Comparison of ENCODE assay signal across 19 cellular contexts in the genomic region with DNA sequence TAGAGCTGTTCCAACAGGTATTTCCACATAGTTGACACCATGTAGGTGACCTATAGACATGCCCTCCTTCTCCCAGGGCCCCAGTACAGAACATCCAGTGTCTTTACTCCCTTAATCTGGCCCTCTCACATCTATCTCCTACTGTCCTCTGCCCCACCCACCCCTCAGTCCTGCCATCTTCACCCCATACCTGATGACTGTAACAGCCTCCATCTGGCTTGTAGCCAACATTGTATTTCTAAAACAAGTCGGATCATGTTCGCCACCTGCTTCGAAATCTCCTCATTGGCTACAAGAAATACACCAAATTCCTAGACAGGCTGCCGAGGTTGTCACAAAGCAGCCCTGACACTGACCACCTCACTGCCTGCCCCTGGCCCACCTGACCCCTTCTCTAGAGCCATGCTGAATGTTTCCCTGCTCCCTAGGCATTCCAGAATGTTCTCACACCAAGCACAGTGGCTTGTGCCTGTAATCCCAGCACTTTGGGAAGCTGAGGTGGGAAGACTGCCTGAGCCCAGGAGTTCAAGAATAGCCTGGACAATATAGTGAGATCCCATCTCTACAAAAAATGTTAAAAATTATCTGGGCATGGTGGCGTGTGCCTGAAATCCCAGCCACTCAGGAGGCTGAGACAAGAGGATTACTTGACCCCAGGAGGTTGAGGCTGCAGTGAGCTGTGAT.
DNase-seq lines count a peak whose midpoint lies in the region; ATAC-seq and TF ChIP-seq lines count a peak whose summit lies in the region.
"Had no signal": no experiment of that assay in that cellular context is flagged by ENCODE, and none has a peak within 500 bp of the region (broad histone marks: within the 10 kb centered on the region; RNA-seq: fewer than 3 reads in every experiment).

No MANE protein-coding gene starts in this region.

- no peaks in the 10 kb centered on the region for H3K9me3 Mint-ChIP-seq in effector memory CD8-positive, alpha-beta T cell
- H3K9me3 Mint-ChIP-seq: activated naive CD8-positive, alpha-beta T cell treated with anti-CD3 and anti-CD28 coated beads, Interleukin-2, amount 10 ng/mL, durations not matched to agents 7 days and 5 days; HFFc6 had no signal

- peak overlapping the region in 3 of 11 experiments; percentile 10 to 99 (median 90); a peak in 6 of 22 replicates for H3K27ac ChIP-seq in BLaER1 treated with 17β-estradiol and CSF1 and Interleukin-3, amounts not matched to agents 10 nM and 100 nM
- H3K27ac ChIP-seq in RWPE1: no peak overlapping the region
- H3K27ac ChIP-seq: 22Rv1, sigmoid colon, thyroid gland had no signal

- no peak for ATAC-seq in effector memory CD8-positive, alpha-beta T cell (replicated peaks)

- H3K4me1 Mint-ChIP-seq in effector memory CD8-positive, alpha-beta T cell (ENCODE audit: low read depth in 2 of 2): peaks cover 42 to 55% of the 10 kb centered on the region in 2 donors

- peaks cover 33% of the 10 kb centered on the region for H3K36me3 Mint-ChIP-seq in effector memory CD8-positive, alpha-beta T cell (ENCODE audit: insufficient read depth)

- peak; percentile 19 for DNase-seq in DMS 273 (lab: John Stamatoyannopoulos, UW; ENCODE audit: unreplicated experiment)
- no peak for DNase-seq in DMS 273 treated with DMSO at 0.1 percent for 48 hours (lab: John Stamatoyannopoulos, UW)
- peak; percentile 39 for DNase-seq in RWPE1 (ENCODE audit: low spot score)
- no peak for DNase-seq in effector memory CD8-positive, alpha-beta T cell
- no peak for DNase-seq in NCI-H187 (lab: John Stamatoyannopoulos, UW)
- no peak for DNase-seq in NCI-H2107 treated with DMSO at 0.1 percent for 48 hours (lab: John Stamatoyannopoulos, UW; ENCODE audit: unreplicated experiment)
- no peak for DNase-seq in hepatic stellate cell (ENCODE audit: low spot score)
- DNase-seq: activated naive CD8-positive, alpha-beta T cell treated with anti-CD3 and anti-CD28 coated beads, Interleukin-2, amount 10 ng/mL, durations not matched to agents 7 days and 5 days; effector CD8-positive, alpha-beta T cell; HFFc6; KBM-7; NCI-H1092; NCI-H2227 treated with DMSO at 0.1 percent for 48 hours; OCI-M1; thyroid gland had no signal

- peaks cover 0 to 43% (median 6%) of the 10 kb centered on the region in 11 experiments; a peak in 9 of 22 replicates for H4K20me1 ChIP-seq in BLaER1 treated with 17β-estradiol and CSF1 and Interleukin-3, amounts not matched to agents 10 nM and 100 nM

- POLR2A ChIA-PET in RWPE1 (lab: Yijun Ruan, JAX; ENCODE audit: low non-redundant PET): no interaction called here

- H3K27me3 Mint-ChIP-seq in effector memory CD8-positive, alpha-beta T cell: no peaks in the 10 kb centered on the region
- H3K27me3 Mint-ChIP-seq: activated naive CD8-positive, alpha-beta T cell treated with anti-CD3 and anti-CD28 coated beads, Interleukin-2, amount 10 ng/mL, durations not matched to agents 7 days and 5 days had no signal

- H3K4me3 Mint-ChIP-seq in effector memory CD8-positive, alpha-beta T cell: peak overlapping the region in 1 of 2 donors; percentile 6
- H3K4me3 Mint-ChIP-seq: activated naive CD8-positive, alpha-beta T cell treated with anti-CD3 and anti-CD28 coated beads, Interleukin-2, amount 10 ng/mL, durations not matched to agents 7 days and 5 days; CD14-positive monocyte; HFFc6 had no signal

- TF ChIP-seq CTCF in RWPE1 (conservative IDR thresholded peaks at IDR 0.05; ENCODE audit: low read depth): no peak

- H3K4me1 ChIP-seq in BLaER1 treated with 17β-estradiol and CSF1 and Interleukin-3, amounts not matched to agents 10 nM and 100 nM: peaks cover 63 to 93% (median 70%) of the 10 kb centered on the region in 10 experiments

- peak overlapping the region; percentile 7 to 19 for H3K27ac Mint-ChIP-seq in effector memory CD8-positive, alpha-beta T cell
- H3K27ac Mint-ChIP-seq: activated naive CD8-positive, alpha-beta T cell treated with anti-CD3 and anti-CD28 coated beads, Interleukin-2, amount 10 ng/mL, durations not matched to agents 7 days and 5 days; HFFc6 had no signal

- H3K27me3 ChIP-seq in BLaER1 treated with 17β-estradiol and CSF1 and Interleukin-3, amounts not matched to agents 10 nM and 100 nM: no peaks in the 10 kb centered on the region
- H3K27me3 ChIP-seq: sigmoid colon, thyroid gland had no signal

- H3K9ac ChIP-seq in BLaER1 treated with 17β-estradiol and CSF1 and Interleukin-3, amounts not matched to agents 10 nM and 100 nM: peak overlapping the region in 2 of 11 experiments; percentile 20 to 28; a peak in 2 of 22 replicates

- no peaks in the 10 kb centered on the region for H3K9me3 ChIP-seq in BLaER1 treated with 17β-estradiol and CSF1 and Interleukin-3, amounts not matched to agents 10 nM and 100 nM (replicated peaks in 1 of 11)
- H3K9me3 ChIP-seq: sigmoid colon, thyroid gland had no signal

- CTCF ChIA-PET in RWPE1 (lab: Yijun Ruan, JAX): no interaction called here

- H3K4me3 ChIP-seq in BLaER1 treated with 17β-estradiol and CSF1 and Interleukin-3, amounts not matched to agents 10 nM and 100 nM: no peak overlapping the region
- H3K4me3 ChIP-seq: sigmoid colon, thyroid gland had no signal

- H3K36me3 ChIP-seq in BLaER1 treated with 17β-estradiol and CSF1 and Interleukin-3, amounts not matched to agents 10 nM and 100 nM: peaks cover 10 to 60% (median 22%) of the 10 kb centered on the region in 11 experiments
- H3K36me3 ChIP-seq: sigmoid colon, thyroid gland had no signal

- peak overlapping the region; percentile 11 to 100 (median 98); a peak in 20 of 22 replicates for H3K4me2 ChIP-seq in BLaER1 treated with 17β-estradiol and CSF1 and Interleukin-3, amounts not matched to agents 10 nM and 100 nM

Comparison
In these comparisons a context has a peak if more than half of its experiments do, and no peak if none do; other contexts are left out.
1. DNase-seq: peak in DMS 273 (single experiment) and RWPE1 (single experiment); none in DMS 273 treated with DMSO at 0.1 percent for 48 hours (single experiment), effector memory CD8-positive, alpha-beta T cell (0 of 3), NCI-H187 (0 of 2), NCI-H2107 treated with DMSO at 0.1 percent for 48 hours (single experiment) and hepatic stellate cell (single experiment).